In genomic region chr17:78129385-78130079, GRCh38 we compare ENCODE assay signal across 1 cellular context.
TF ChIP-seq lines count a peak whose summit lies in the region.

No MANE protein-coding gene starts in this region.

TF ChIP-seq in HepG2, 621 proteins besides CTCF, POLR2A, EP300 and RAD21 (continued from another document and continues in another):
- TF ChIP-seq ZNF20 (CRISPR knock-in tag; IDR thresholded peaks at IDR 0.05) (peak; percentile 60; the same call in 1 of the 2 replicates), ZMYM2 (CRISPR knock-in tag; IDR thresholded peaks at IDR 0.05) (peak; percentile 66; the same call in 1 of the 2 replicates), ZBTB46 (CRISPR knock-in tag; IDR thresholded peaks at IDR 0.05; ENCODE audit: borderline replicate concordance) (no peak), AKAP8 (CRISPR knock-in tag; IDR thresholded peaks at IDR 0.05) (no peak), ZMYM3 (CRISPR knock-in tag; IDR thresholded peaks at IDR 0.05) (peak; percentile 55; the same call in 1 of the 2 replicates), U2AF2 (IDR thresholded peaks at IDR 0.05; ENCODE audit: low read depth, low read length) (no peak), ETV6 (CRISPR knock-in tag; conservative IDR thresholded peaks at IDR 0.05) (no peak), ZMAT5 (CRISPR knock-in tag; IDR thresholded peaks at IDR 0.05; ENCODE audit: borderline replicate concordance, low read depth) (no peak), ZNF605 (CRISPR knock-in tag; IDR thresholded peaks at IDR 0.05) (0 out of 2 replicates have a peak, but pooled peaks have one; percentile 9), ZNF569 (CRISPR knock-in tag; IDR thresholded peaks at IDR 0.05; ENCODE audit: borderline replicate concordance) (no peak), HNRNPUL1 (IDR thresholded peaks at IDR 0.05; ENCODE audit: low read depth, low read length) (no peak), BATF2 (CRISPR knock-in tag; IDR thresholded peaks at IDR 0.05) (no peak), DNMT1 (CRISPR knock-in tag; IDR thresholded peaks at IDR 0.05) (no peak), TOE1 (CRISPR knock-in tag; IDR thresholded peaks at IDR 0.05) (no peak), CHD4 (IDR thresholded peaks at IDR 0.05; ENCODE audit: borderline replicate concordance, low read length) (peak; percentile 98), IRF1 (CRISPR knock-in tag; IDR thresholded peaks at IDR 0.05; ENCODE audit: low read depth) (no peak), SRSF1 (optimal IDR thresholded peaks at IDR 0.05; ENCODE audit: low read depth, low read length) (peak; percentile 4), ZBTB1 (CRISPR knock-in tag; IDR thresholded peaks at IDR 0.05; ENCODE audit: borderline replicate concordance) (no peak), EED (CRISPR knock-in tag; IDR thresholded peaks at IDR 0.05) (no peak), NPAS2 (CRISPR knock-in tag; IDR thresholded peaks at IDR 0.05; ENCODE audit: borderline replicate concordance) (no peak), ZBTB7A (CRISPR knock-in tag; IDR thresholded peaks at IDR 0.05) (no peak), ZNF484 (CRISPR knock-in tag; IDR thresholded peaks at IDR 0.05; ENCODE audit: borderline replicate concordance, low read depth) (no peak), ZNF788 (CRISPR knock-in tag; IDR thresholded peaks at IDR 0.05; ENCODE audit: borderline replicate concordance) (no peak), MAFK (conservative IDR thresholded peaks at IDR 0.05 in 1 of 2, IDR thresholded peaks at IDR 0.05 in 1 of 2; ENCODE audit: low read length in 2 of 2) (no peak), ATF7-NPFF (CRISPR knock-in tag; IDR thresholded peaks at IDR 0.05; ENCODE audit: low read depth) (no peak), NR2F6 (IDR thresholded peaks at IDR 0.05) (no peak; the same call in none of the 2 replicates), NR2F6 (CRISPR knock-in tag; IDR thresholded peaks at IDR 0.05) (no peak), ZNF234 (CRISPR knock-in tag; conservative IDR thresholded peaks at IDR 0.05) (no peak), BRD4 (CRISPR knock-in tag; IDR thresholded peaks at IDR 0.05) (no peak), DBP (CRISPR knock-in tag; IDR thresholded peaks at IDR 0.05; ENCODE audit: not compliant biosample characterization) (no peak), ZNF326 (CRISPR knock-in tag; IDR thresholded peaks at IDR 0.05; ENCODE audit: borderline replicate concordance) (no peak), POLR2AphosphoS5 (IDR thresholded peaks at IDR 0.05; ENCODE audit: low read depth, low read length) (no peak), SNAPC2 (CRISPR knock-in tag; IDR thresholded peaks at IDR 0.05) (no peak), THAP9 (CRISPR knock-in tag; IDR thresholded peaks at IDR 0.05; ENCODE audit: borderline replicate concordance) (no peak), KMT2B (CRISPR knock-in tag; IDR thresholded peaks at IDR 0.05) (no peak), ESRRA (CRISPR knock-in tag; IDR thresholded peaks at IDR 0.05; ENCODE audit: low read depth) (no peak), ZNF691 (CRISPR knock-in tag; IDR thresholded peaks at IDR 0.05; ENCODE audit: borderline replicate concordance, low read depth) (0 out of 2 replicates have a peak, but pooled peaks have one; percentile 22), MXD3 (CRISPR knock-in tag; IDR thresholded peaks at IDR 0.05) (no peak), MZF1 (CRISPR knock-in tag; IDR thresholded peaks at IDR 0.05; ENCODE audit: borderline replicate concordance) (no peak), ZNF24 (IDR thresholded peaks at IDR 0.05) (peak; percentile 90), IRF2 (CRISPR knock-in tag; IDR thresholded peaks at IDR 0.05) (no peak), ZNF549 (CRISPR knock-in tag; IDR thresholded peaks at IDR 0.05) (no peak), CREB1 (IDR thresholded peaks at IDR 0.05) (no peak), CREB1 (CRISPR knock-in tag; IDR thresholded peaks at IDR 0.05) (no peak), TRIM22 (IDR thresholded peaks at IDR 0.05) (no peak), ADNP (CRISPR knock-in tag; IDR thresholded peaks at IDR 0.05) (0 out of 2 replicates have a peak, but pooled peaks have one; percentile 82), CBX1 (IDR thresholded peaks at IDR 0.05; ENCODE audit: low read depth) (no peak), ZSCAN12 (CRISPR knock-in tag; IDR thresholded peaks at IDR 0.05) (no peak), RORA (CRISPR knock-in tag; IDR thresholded peaks at IDR 0.05) (no peak), JDP2 (CRISPR knock-in tag; IDR thresholded peaks at IDR 0.05; ENCODE audit: borderline replicate concordance) (no peak), POGK (CRISPR knock-in tag; conservative IDR thresholded peaks at IDR 0.05) (no peak), ZHX1 (CRISPR knock-in tag; IDR thresholded peaks at IDR 0.05; ENCODE audit: low read depth) (0 out of 2 replicates have a peak, but pooled peaks have one; percentile 17), GABPB1 (CRISPR knock-in tag; IDR thresholded peaks at IDR 0.05) (no peak), PTBP1 (IDR thresholded peaks at IDR 0.05; ENCODE audit: low read depth, low read length, poor library complexity, severe bottlenecking) (no peak), POLR2AphosphoS2 (IDR thresholded peaks at IDR 0.05; ENCODE audit: low read depth, low read length) (no peak), ZSCAN29 (CRISPR knock-in tag; conservative IDR thresholded peaks at IDR 0.05) (no peak), TFDP1 (CRISPR knock-in tag; IDR thresholded peaks at IDR 0.05; ENCODE audit: borderline replicate concordance) (no peak), ZSCAN20 (CRISPR knock-in tag; IDR thresholded peaks at IDR 0.05; ENCODE audit: borderline replicate concordance) (no peak), FOXA1 (IDR thresholded peaks at IDR 0.05) (no peak), FOXA1 (CRISPR knock-in tag; IDR thresholded peaks at IDR 0.05) (no peak)
